ENCODE assay signal across 8 cellular contexts in the genomic region with DNA sequence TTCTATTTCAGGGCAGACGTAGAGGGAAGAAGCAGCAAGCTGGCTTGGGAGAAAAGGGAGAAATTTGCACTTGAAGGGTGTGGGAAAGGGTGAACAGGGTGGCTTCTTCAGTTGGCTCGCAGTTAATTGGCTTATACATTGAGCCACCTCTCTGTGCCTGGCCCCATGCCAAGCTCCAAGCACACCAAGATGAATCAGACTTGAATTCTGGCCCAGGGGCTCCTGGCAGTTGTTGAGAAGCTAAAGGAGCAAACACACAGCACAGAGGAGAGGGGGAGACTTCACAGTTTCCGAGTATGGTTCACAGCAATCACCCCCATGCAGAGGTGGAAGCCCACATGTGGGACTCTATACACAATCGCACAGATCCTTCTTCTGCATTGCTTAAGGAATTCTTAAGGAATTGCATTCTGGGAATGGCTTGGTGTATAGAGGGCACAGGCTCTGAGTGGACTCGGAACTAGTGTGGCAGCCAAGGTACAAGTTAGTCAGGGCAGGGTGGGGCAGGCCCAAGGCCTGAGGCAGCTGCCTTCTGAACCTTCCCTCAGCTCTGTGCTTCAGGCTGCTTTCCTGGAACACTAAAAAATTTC. TPM values are rescaled to one million over a fixed set of nuclear protein-coding genes. Genes with fewer than 3 reads are reported as not detected.
DNase-seq lines count a peak whose midpoint lies in the region; ATAC-seq and TF ChIP-seq lines count a peak whose summit lies in the region.

No MANE protein-coding gene starts in this region.

- POLR2A ChIA-PET in CD4-positive, alpha-beta T cell (lab: Charles Lee): interaction anchor here (0.8 to 8.6 kb wide), 12 partner anchors 7 to 73 kb away, joined by 3 to 75 read pairs (median 4); partner anchors contain the start of genes EOGT and TMF1

- peak overlapping the region; percentile 91 for H3K4me3 Mint-ChIP-seq in CD4-positive, alpha-beta T cell
- peak overlapping the region; percentile 86 for H3K4me3 Mint-ChIP-seq in activated naive CD8-positive, alpha-beta T cell treated with anti-CD3 and anti-CD28 coated beads, Interleukin-2, amount 50 U/mL, for 24 hours

- intact Hi-C loops in CD4-positive, alpha-beta T cell (cut with DNase I, micrococcal nuclease): loop anchor here in 1 of 2 experiments (10.0 kb wide), 1 partner anchor 1431 kb away; the partner anchor contains the start of gene SUCLG2
- intact Hi-C loops in heart right ventricle (cut with DNase I) (no loop called here), posterior vena cava (cut with DNase I) (no loop called here), upper lobe of right lung (cut with DNase I) (no loop called here)

- H3K27ac Mint-ChIP-seq in CD4-positive, alpha-beta T cell: peak overlapping the region; percentile 96
- H3K27ac Mint-ChIP-seq in activated naive CD8-positive, alpha-beta T cell treated with anti-CD3 and anti-CD28 coated beads, Interleukin-2, amount 50 U/mL, for 24 hours: peak overlapping the region; percentile 99

- H3K4me1 ChIP-seq in Karpas-422 (ENCODE audit: low read length) (peaks cover 74% of the 10 kb centered on the region), heart right ventricle (peaks cover 11 to 90% (median 81%) of the 10 kb centered on the region in 9 donors), upper lobe of right lung (peaks cover 72% of the 10 kb centered on the region)

- H3K4me2 ChIP-seq in Karpas-422 (ENCODE audit: low read depth, low read length, poor library complexity, severe bottlenecking) (peak overlapping the region; percentile 80), SU-DHL-6 (ENCODE audit: low read depth, low read length, poor library complexity, severe bottlenecking) (peak overlapping the region; percentile 80)

- H3K9me3 ChIP-seq in CD4-positive, alpha-beta T cell (ENCODE audit: control insufficient read depth, low read length): no peaks in the 10 kb centered on the region
- H3K9me3 ChIP-seq in Karpas-422 (ENCODE audit: low read length): no peaks in the 10 kb centered on the region
- H3K9me3 ChIP-seq in SU-DHL-6 (ENCODE audit: insufficient read depth, low read length): no peaks in the 10 kb centered on the region
- H3K9me3 ChIP-seq in heart right ventricle: no peaks in the 10 kb centered on the region
- no peaks in the 10 kb centered on the region for H3K9me3 ChIP-seq in upper lobe of right lung

- 1 to 4% methylated on average over 5 of the region's 5 CpGs for WGBS in heart right ventricle, 2 donors

- H3K4me1 Mint-ChIP-seq in CD4-positive, alpha-beta T cell (ENCODE audit: low read depth): peaks cover 76% of the 10 kb centered on the region
- peaks cover 75% of the 10 kb centered on the region for H3K4me1 Mint-ChIP-seq in activated naive CD8-positive, alpha-beta T cell treated with anti-CD3 and anti-CD28 coated beads, Interleukin-2, amount 50 U/mL, for 24 hours

- H3K27ac ChIP-seq in CD4-positive, alpha-beta T cell (ENCODE audit: low read depth, low read length): peak overlapping the region; percentile 91
- H3K27ac ChIP-seq in Karpas-422 (ENCODE audit: low read length) (no peak overlapping the region), SU-DHL-6 (ENCODE audit: low read depth, low read length) (peak overlapping the region; percentile 56; the same call in 1 of the 2 replicates), heart right ventricle (peak overlapping the region; percentile 91 to 97 (median 96)), upper lobe of right lung (peak overlapping the region; percentile 92)

- TF ChIP-seq CTCF in CD4-positive, alpha-beta T cell (IDR thresholded peaks at IDR 0.05): no peak
- TF ChIP-seq CTCF in SU-DHL-6 (IDR thresholded peaks at IDR 0.05; ENCODE audit: insufficient read depth, low read length, poor library complexity, severe bottlenecking) (no peak), heart right ventricle (IDR thresholded peaks at IDR 0.05) (no peak), upper lobe of right lung (IDR thresholded peaks at IDR 0.05) (no peak)

- DNase-seq in CD4-positive, alpha-beta T cell: peak in 9 of 10 experiments; percentile 56 to 78 (median 70)
- DNase-seq in Karpas-422 (peak; percentile 64), heart right ventricle (peak; percentile 84 to 86), posterior vena cava (ENCODE audit: low spot score) (peak; percentile 96), upper lobe of right lung (peak; percentile 90)
- peak; percentile 83 for DNase-seq in activated naive CD8-positive, alpha-beta T cell treated with anti-CD3 and anti-CD28 coated beads, Interleukin-2, amount 50 U/mL, for 24 hours

- peaks cover 48% of the 10 kb centered on the region for H3K36me3 Mint-ChIP-seq in CD4-positive, alpha-beta T cell (ENCODE audit: low read depth)
- peaks cover 16% of the 10 kb centered on the region for H3K36me3 Mint-ChIP-seq in activated naive CD8-positive, alpha-beta T cell treated with anti-CD3 and anti-CD28 coated beads, Interleukin-2, amount 50 U/mL, for 24 hours (ENCODE audit: low read depth)

- H4K20me1 ChIP-seq in Karpas-422 (ENCODE audit: insufficient read depth, low read depth, low read length): no peaks in the 10 kb centered on the region
- no peaks in the 10 kb centered on the region for H4K20me1 ChIP-seq in SU-DHL-6 (ENCODE audit: low read depth, low read length)

- H3F3A ChIP-seq in SU-DHL-6 (ENCODE audit: insufficient read depth): peaks cover 33% of the 10 kb centered on the region

- H3K9me2 ChIP-seq in Karpas-422 (replicated peaks; ENCODE audit: insufficient read depth, low read length) (no peaks in the 10 kb centered on the region), SU-DHL-6 (replicated peaks; ENCODE audit: insufficient read depth, low read length) (no peaks in the 10 kb centered on the region)

- H3K27me3 ChIP-seq in CD4-positive, alpha-beta T cell (ENCODE audit: control insufficient read depth, insufficient read depth, low read length): no peaks in the 10 kb centered on the region
- H3K27me3 ChIP-seq in Karpas-422 (ENCODE audit: low read length) (no peaks in the 10 kb centered on the region), SU-DHL-6 (ENCODE audit: low read length) (no peaks in the 10 kb centered on the region), heart right ventricle (no peaks in the 10 kb centered on the region), upper lobe of right lung (no peaks in the 10 kb centered on the region)

- no peaks in the 10 kb centered on the region for H3K27me3 Mint-ChIP-seq in CD4-positive, alpha-beta T cell
- H3K27me3 Mint-ChIP-seq in activated naive CD8-positive, alpha-beta T cell treated with anti-CD3 and anti-CD28 coated beads, Interleukin-2, amount 50 U/mL, for 24 hours: no peaks in the 10 kb centered on the region

- H3K9me3 Mint-ChIP-seq in CD4-positive, alpha-beta T cell: no peaks in the 10 kb centered on the region
- H3K9me3 Mint-ChIP-seq in activated naive CD8-positive, alpha-beta T cell treated with anti-CD3 and anti-CD28 coated beads, Interleukin-2, amount 50 U/mL, for 24 hours: no peaks in the 10 kb centered on the region

- H3K36me3 ChIP-seq in Karpas-422 (ENCODE audit: insufficient read depth, low read length): no peaks in the 10 kb centered on the region
- H3K36me3 ChIP-seq in SU-DHL-6 (ENCODE audit: low read length): no peaks in the 10 kb centered on the region
- H3K36me3 ChIP-seq in heart right ventricle: peaks cover 0 to 12% (median 0%) of the 10 kb centered on the region in 9 donors
- no peaks in the 10 kb centered on the region for H3K36me3 ChIP-seq in upper lobe of right lung

- peak; percentile 2 for ATAC-seq in CD4-positive, alpha-beta T cell (ENCODE audit: poor library complexity)
- peak; percentile 45 for ATAC-seq in activated naive CD8-positive, alpha-beta T cell treated with anti-CD3 and anti-CD28 coated beads, Interleukin-2, amount 50 U/mL, for 24 hours
- peak; percentile 30 to 86 (median 72) for ATAC-seq in heart right ventricle
- peak; percentile 76 for ATAC-seq in upper lobe of right lung
- no peak for ATAC-seq in HG03432 (IDR thresholded peaks at IDR 0.05; ENCODE audit: unreplicated experiment)

- H3K4me3 ChIP-seq in Karpas-422 (ENCODE audit: low read length) (peak overlapping the region; percentile 81), SU-DHL-6 (ENCODE audit: insufficient read depth, low read length, poor library complexity, severe bottlenecking) (peak overlapping the region; percentile 81), heart right ventricle (peak overlapping the region; percentile 67 to 94 (median 91)), upper lobe of right lung (peak overlapping the region; percentile 74)

- H3K79me2 ChIP-seq in Karpas-422 (ENCODE audit: low read length) (peaks cover 25% of the 10 kb centered on the region), SU-DHL-6 (ENCODE audit: insufficient read depth, low read length) (peaks cover 48% of the 10 kb centered on the region)

- CTCF ChIA-PET in CD4-positive, alpha-beta T cell (lab: Charles Lee): interaction anchor here (1.1 to 1.8 kb wide), 4 partner anchors 9 to 36 kb away, joined by 3 to 5 read pairs (median 3); no protein-coding TSS in a partner anchor

- H3K9ac ChIP-seq in Karpas-422 (ENCODE audit: low read length): peak overlapping the region; percentile 76
- peak overlapping the region; percentile 71 for H3K9ac ChIP-seq in SU-DHL-6 (ENCODE audit: low read length)

- H2AFZ ChIP-seq in Karpas-422 (ENCODE audit: low read length) (no peak overlapping the region), SU-DHL-6 (ENCODE audit: low read depth, low read length, severe bottlenecking) (no peak overlapping the region)

RNA-seq across cellular contexts. Expression of gene ARL6IP5, which starts 1.5 kb away (rescaled TPM):
- total RNA-seq in CD4-positive, alpha-beta T cell: 10 to 100 TPM; 58.0 to 65.2 TPM
- total RNA-seq in Karpas-422 (2014; rRNA removed; shearing (Covaris generic); ENCODE audit: low replicate concordance): 16.6 and 40.7 TPM in 2 replicates
- 100 to 1,000 TPM; 151 to 226 (median 195) TPM for total RNA-seq in heart right ventricle
- polyA plus RNA-seq in heart right ventricle: 100 to 1,000 TPM; 156 to 224 TPM
- 100 to 1,000 TPM; 153 to 174 TPM for total RNA-seq in posterior vena cava
- 132 TPM for total RNA-seq in upper lobe of right lung

RNA-seq across cellular contexts. Expression of gene UBA3, which starts 6.1 kb away (rescaled TPM):
- total RNA-seq in CD4-positive, alpha-beta T cell: 10 to 100 TPM; 33.4 to 43.9 TPM
- 58.8 and 83.2 TPM in 2 replicates for total RNA-seq in Karpas-422 (2014; rRNA removed; shearing (Covaris generic); ENCODE audit: low replicate concordance)
- 100 to 1,000 TPM in 3 of 10 donors, 10 to 100 TPM in 7; 73.6 to 119 (median 87.2) TPM for total RNA-seq in heart right ventricle
- polyA plus RNA-seq in heart right ventricle: 10 to 100 TPM; 36.7 to 45.1 TPM
- total RNA-seq in posterior vena cava: 10 to 100 TPM; 53.0 to 57.9 TPM
- total RNA-seq in upper lobe of right lung: 55.3 TPM

RNA-seq across cellular contexts. Expression of gene TMF1, which starts 34.1 kb away (rescaled TPM):
- total RNA-seq in CD4-positive, alpha-beta T cell: 100 to 1,000 TPM in 1 of 2 experiments, 10 to 100 TPM in 1; 89.0 to 101 TPM
- 22.1 and 25.2 TPM in 2 replicates for total RNA-seq in Karpas-422 (2014; rRNA removed; shearing (Covaris generic); ENCODE audit: low replicate concordance)
- total RNA-seq in heart right ventricle (10 to 100 TPM; 14.8 to 23.2 (median 21.1) TPM), posterior vena cava (10 to 100 TPM; 30.7 to 41.0 TPM), upper lobe of right lung (38.0 TPM)
- 1 to 10 TPM; 6.0 to 6.7 TPM for polyA plus RNA-seq in heart right ventricle

RNA-seq across cellular contexts. Expression of gene LMOD3, which starts 36.2 kb away (rescaled TPM):
- total RNA-seq in CD4-positive, alpha-beta T cell: not detected
- not detected in 2 replicates for total RNA-seq in Karpas-422 (2014; rRNA removed; shearing (Covaris generic); ENCODE audit: low replicate concordance)
- total RNA-seq in heart right ventricle (100 to 1,000 TPM; 122 to 240 (median 188) TPM), posterior vena cava (not detected), upper lobe of right lung (0.12 TPM)
- polyA plus RNA-seq in heart right ventricle: 10 to 100 TPM; 28.6 to 96.1 TPM
